Comparison of ENCODE assay signal across 10 cellular contexts in the genomic region with DNA sequence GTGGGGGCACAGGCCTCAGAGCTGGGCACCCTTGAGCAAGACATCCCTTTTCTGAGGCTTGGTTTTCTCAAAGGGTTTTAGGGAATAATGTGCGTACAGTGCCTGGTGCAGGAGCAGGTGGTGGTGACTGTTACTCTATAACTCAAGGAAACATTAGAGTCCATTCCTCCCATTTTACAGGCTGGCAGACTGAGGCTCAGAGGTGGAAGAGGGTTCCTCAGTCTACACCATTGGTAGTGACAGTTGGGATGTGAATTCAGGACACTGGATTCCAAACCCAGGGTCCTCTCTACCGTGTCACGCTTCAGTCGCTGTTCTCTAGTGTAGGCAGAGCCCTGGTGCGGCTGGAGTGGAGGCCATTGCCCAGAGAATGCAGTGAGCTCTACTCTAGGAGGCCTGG. TPM values are rescaled to one million over a fixed set of nuclear protein-coding genes. Genes with fewer than 3 reads are reported as not detected.
"Had no signal": no experiment of that assay in that cellular context is flagged by ENCODE, and none has a peak within 500 bp of the region (broad histone marks: within the 10 kb centered on the region; RNA-seq: fewer than 3 reads in every experiment).

No MANE protein-coding gene starts in this region.

- H2AFZ ChIP-seq: GM23248, GM23338 had no signal

- H3K36me3 ChIP-seq: HAP-1 had no signal

- H3K27ac Mint-ChIP-seq: GM23338, HFFc6 had no signal

- DNase-seq: GM23248, GOT3, H9, HCEC 1CT, HFFc6 had no signal

- H3K4me3 ChIP-seq: GM23248, GM23338, HAP-1 had no signal

- H3K9me3 Mint-ChIP-seq: GM23338 had no signal

- H3K4me1 ChIP-seq: HAP-1 had no signal

- FAIRE-seq: H54 had no signal

- H3K9me3 ChIP-seq: HAP-1 had no signal

- H3K27ac ChIP-seq: GM23248 had no signal

- H3K9ac ChIP-seq: GM23248 had no signal

- ATAC-seq: HCT116 had no signal

- H3K4me2 ChIP-seq: GM23338 had no signal

- H3K4me3 Mint-ChIP-seq: GM23338, H9, HFFc6 had no signal

RNA-seq across cellular contexts. Expression of a gene that starts 40.0 kb away (rescaled TPM):
- total RNA-seq: H7 had no signal
- polyA plus RNA-seq: GM23338 had no signal
